In the genomic region with DNA sequence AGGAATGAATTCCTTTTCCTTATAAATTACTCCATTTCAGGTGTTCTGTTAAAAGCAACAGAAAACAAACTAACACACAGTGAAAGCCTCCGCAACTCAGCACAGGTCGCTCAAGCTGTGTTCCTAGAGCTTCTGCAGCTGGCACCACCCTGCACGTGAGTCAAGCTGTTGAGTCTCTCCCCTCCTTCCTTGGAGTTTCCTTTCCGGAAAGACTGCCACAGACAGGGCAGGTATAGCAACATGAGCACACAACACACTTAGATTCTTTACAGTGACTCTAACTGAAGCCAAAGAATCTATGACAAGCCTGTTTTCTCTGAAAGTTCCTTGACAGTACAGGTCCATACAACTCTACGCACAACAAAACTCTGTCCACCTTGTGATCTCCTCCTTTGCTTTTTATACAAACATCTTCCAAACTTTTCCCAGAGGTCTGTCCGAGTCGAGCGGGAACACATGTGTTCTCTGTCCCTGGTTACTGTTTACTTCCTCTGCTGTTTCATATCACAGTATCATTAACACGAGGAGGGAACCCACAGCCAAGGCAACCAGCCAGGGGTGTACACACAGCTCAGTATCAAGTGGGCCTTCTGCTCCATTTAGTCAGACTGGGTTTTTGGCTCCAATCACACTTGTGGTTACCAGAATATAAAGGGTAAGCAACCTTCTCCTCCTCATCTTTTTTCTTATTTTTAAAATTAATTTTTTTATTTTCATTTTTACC, we compare ENCODE assay signal across 1 cellular context.
TF ChIP-seq lines count a peak whose summit lies in the region.

No MANE protein-coding gene starts in this region.

TF ChIP-seq in H1, 55 proteins besides CTCF, POLR2A, EP300 and RAD21:
- no peak for TF ChIP-seq CHD2 (IDR thresholded peaks at IDR 0.05; ENCODE audit: low read length)
- TF ChIP-seq ASH2L (IDR thresholded peaks at IDR 0.05; ENCODE audit: low read length), result no peak
- no peak for TF ChIP-seq SUZ12 (IDR thresholded peaks at IDR 0.05; ENCODE audit: low read length)
- no peak for TF ChIP-seq CBX5 (IDR thresholded peaks at IDR 0.05; ENCODE audit: low read depth, low read length)
- TF ChIP-seq CBX8 (IDR thresholded peaks at IDR 0.05; ENCODE audit: borderline replicate concordance, low read depth, low read length), result no peak
- TF ChIP-seq GABPA (IDR thresholded peaks at IDR 0.05; ENCODE audit: borderline replicate concordance, insufficient read depth, low read length), result no peak
- no peak for TF ChIP-seq NANOG (IDR thresholded peaks at IDR 0.05; ENCODE audit: insufficient read depth, low read depth, low read length, poor library complexity, severe bottlenecking)
- no peak for TF ChIP-seq SAP30 (IDR thresholded peaks at IDR 0.05; ENCODE audit: insufficient read depth, insufficient replicate concordance, low read length)
- no peak for TF ChIP-seq TCF12 (IDR thresholded peaks at IDR 0.05; ENCODE audit: low read depth, low read length)
- no peak for TF ChIP-seq HDAC6 (IDR thresholded peaks at IDR 0.05; ENCODE audit: low read depth, low read length)
- no peak for TF ChIP-seq SRF (IDR thresholded peaks at IDR 0.05; ENCODE audit: low read depth, low read length)
- no peak for TF ChIP-seq SP1 (IDR thresholded peaks at IDR 0.05; ENCODE audit: low read depth, low read length)
- no peak for TF ChIP-seq SP4 (IDR thresholded peaks at IDR 0.05; ENCODE audit: low read length)
